Comparison of ENCODE assay signal across 27 cellular contexts in the genomic region with DNA sequence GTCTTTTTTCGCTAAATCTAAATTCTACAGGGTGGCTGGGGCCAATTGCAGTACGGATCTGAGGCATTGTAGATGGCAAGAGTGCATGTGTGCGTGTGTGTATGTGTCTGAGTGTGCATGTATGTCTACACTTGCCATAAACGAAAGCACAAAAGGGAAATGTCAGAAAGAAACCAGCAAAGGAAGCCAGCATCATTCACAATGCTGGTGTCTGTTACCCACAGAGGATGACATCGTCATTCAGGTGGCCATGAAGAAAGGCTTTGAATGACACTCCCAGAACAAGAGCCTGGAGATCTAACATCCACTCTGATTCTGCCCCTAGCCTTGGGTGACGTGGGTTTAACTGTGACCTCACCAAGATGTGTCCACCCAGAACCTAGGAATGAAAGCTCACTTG.
"Had no signal": no experiment of that assay in that cellular context is flagged by ENCODE, and none has a peak within 500 bp of the region (broad histone marks: within the 10 kb centered on the region; RNA-seq: fewer than 3 reads in every experiment).

No MANE protein-coding gene starts in this region.

- H3K4me1 Mint-ChIP-seq: stimulated activated naive CD8-positive, alpha-beta T cell treated with anti-CD3 and anti-CD28 coated beads, Interleukin-15, amount 100 ng/mL, for 72 hours had no signal

- H3K9me3 Mint-ChIP-seq: stimulated activated effector memory CD8-positive, alpha-beta T cell treated with anti-CD3 and anti-CD28 coated beads, Interleukin-12 subunit alpha, Interleukin-12 subunit beta, amount 100 ng/mL, for 72 hours had no signal

- H3K4me3 Mint-ChIP-seq: stimulated activated effector memory CD8-positive, alpha-beta T cell treated with anti-CD3 and anti-CD28 coated beads, Interleukin-12 subunit alpha, Interleukin-12 subunit beta, amount 100 ng/mL, for 72 hours; stimulated activated memory B cell treated with anti-CD40 and anti-IgM and Interleukin-4, amounts not matched to agents 10 μg/mL and 1 μg/mL and 100 μg/mL, for 72 hours; stimulated activated naive B cell treated with anti-CD40 and anti-IgM and Interleukin-4, amounts not matched to agents 10 μg/mL and 1 μg/mL and 100 μg/mL, for 72 hours; stimulated activated naive CD8-positive, alpha-beta T cell treated with anti-CD3 and anti-CD28 coated beads, Interleukin-15, amount 100 ng/mL, for 72 hours; stimulated activated naive CD8-positive, alpha-beta T cell treated with anti-CD3 and anti-CD28 coated beads, Interleukin-15, Interleukin-2, amounts not matched to agents 100 ng/mL and 50 ng/mL, for 24 hours; type B pancreatic cell had no signal

- H3K4me1 ChIP-seq: stomach, suprapubic skin, testis, tibial artery, tibial nerve, transverse colon, upper lobe of left lung, upper lobe of right lung, uterus, vagina had no signal

- H3K4me3 ChIP-seq: stomach, suprapubic skin, testis, thoracic aorta, tibial artery, tibial nerve, transverse colon, upper lobe of left lung, upper lobe of right lung, uterus, vagina had no signal

- H3K27ac ChIP-seq: stomach, suprapubic skin, testis, thoracic aorta, tibial artery, tibial nerve, transverse colon, upper lobe of left lung, upper lobe of right lung, uterus, vagina had no signal

- H3K9me3 ChIP-seq: stomach, suprapubic skin, testis, thoracic aorta, tibial artery, tibial nerve, transverse colon, upper lobe of left lung, upper lobe of right lung, uterus, vagina had no signal

- H3K27ac Mint-ChIP-seq: stimulated activated effector memory CD8-positive, alpha-beta T cell treated with anti-CD3 and anti-CD28 coated beads, Interleukin-12 subunit alpha, Interleukin-12 subunit beta, amount 100 ng/mL, for 72 hours; stimulated activated memory B cell treated with anti-CD40 and anti-IgM and Interleukin-4, amounts not matched to agents 10 μg/mL and 1 μg/mL and 100 μg/mL, for 72 hours; stimulated activated naive B cell treated with anti-CD40 and anti-IgM and Interleukin-4, amounts not matched to agents 10 μg/mL and 1 μg/mL and 100 μg/mL, for 72 hours; stimulated activated naive CD8-positive, alpha-beta T cell treated with anti-CD3 and anti-CD28 coated beads, Interleukin-15, Interleukin-2, amounts not matched to agents 100 ng/mL and 50 ng/mL, for 24 hours; type B pancreatic cell had no signal

- H3K36me3 ChIP-seq: suprapubic skin, tibial artery, upper lobe of left lung, upper lobe of right lung, uterus, vagina had no signal

- DNase-seq: stimulated activated CD4-positive, alpha-beta T cell treated with anti-CD3 and anti-CD28 coated beads, Interleukin-2, amount 100 ng/mL, for 48 hours; stimulated activated CD4-positive, alpha-beta T cell treated with anti-CD3 and anti-CD28 coated beads, Interleukin-4, amount 100 ng/mL, for 1 hour; stimulated activated CD4-positive, alpha-beta T cell treated with anti-CD3 and anti-CD28 coated beads, Interleukin-4, amount 100 ng/mL, for 24 hours; stimulated activated CD4-positive, alpha-beta T cell treated with anti-CD3 and anti-CD28 coated beads, Interleukin-4, amount 100 ng/mL, for 4 hours; stimulated activated CD8-positive, alpha-beta memory T cell treated with anti-CD3 and anti-CD28 coated beads, Interleukin-4, amount 100 ng/mL, for 48 hours; stimulated activated naive B cell treated with anti-CD40 and anti-IgM and Interleukin-4, amounts not matched to agents 10 μg/mL and 1 μg/mL and 100 μg/mL, for 72 hours; stimulated activated naive CD4-positive, alpha-beta T cell; stimulated activated naive CD4-positive, alpha-beta T cell treated with Interleukin-2 at 50 U/mL for 16 hours; stimulated activated naive CD8-positive, alpha-beta T cell treated with anti-CD3 and anti-CD28 coated beads, Interleukin-15, amount 100 ng/mL, for 72 hours; stimulated activated naive CD8-positive, alpha-beta T cell treated with anti-CD3 and anti-CD28 coated beads, Interleukin-15, Interleukin-2, amounts not matched to agents 100 U/mL and 50 U/mL, for 24 hours; stomach; substantia nigra; testis; tibial artery; transverse colon; trophoblast cell; upper lobe of left lung; upper lobe of right lung; uterus had no signal

- H3K27me3 Mint-ChIP-seq: stimulated activated memory B cell treated with anti-CD40 and anti-IgM and Interleukin-4, amounts not matched to agents 10 μg/mL and 1 μg/mL and 100 μg/mL, for 72 hours; stimulated activated naive B cell treated with anti-CD40 and anti-IgM and Interleukin-4, amounts not matched to agents 10 μg/mL and 1 μg/mL and 100 μg/mL, for 72 hours; stimulated activated naive CD8-positive, alpha-beta T cell treated with anti-CD3 and anti-CD28 coated beads, Interleukin-15, amount 100 ng/mL, for 72 hours; stimulated activated naive CD8-positive, alpha-beta T cell treated with anti-CD3 and anti-CD28 coated beads, Interleukin-15, Interleukin-2, amounts not matched to agents 100 ng/mL and 50 ng/mL, for 24 hours; type B pancreatic cell had no signal

- ATAC-seq: stimulated activated effector memory CD8-positive, alpha-beta T cell treated with anti-CD3 and anti-CD28 coated beads, Interleukin-12 subunit alpha, Interleukin-12 subunit beta, amount 100 ng/mL, for 72 hours; stimulated activated memory B cell treated with anti-CD40 and anti-IgM and Interleukin-4, amounts not matched to agents 10 μg/mL and 1 μg/mL and 100 μg/mL, for 72 hours; stimulated activated naive B cell treated with anti-CD40 and anti-IgM and Interleukin-4, amounts not matched to agents 10 μg/mL and 1 μg/mL and 100 μg/mL, for 72 hours; stimulated activated naive CD8-positive, alpha-beta T cell treated with anti-CD3 and anti-CD28 coated beads, Interleukin-15, amount 100 ng/mL, for 72 hours; stimulated activated naive CD8-positive, alpha-beta T cell treated with anti-CD3 and anti-CD28 coated beads, Interleukin-15, Interleukin-2, amounts not matched to agents 100 U/mL and 50 U/mL, for 24 hours; upper lobe of right lung had no signal

- H3K27me3 ChIP-seq: stomach, suprapubic skin, testis, tibial artery, tibial nerve, transverse colon, upper lobe of left lung, upper lobe of right lung, uterus, vagina had no signal
